ENCODE assay signal across 9 cellular contexts in the genomic region with DNA sequence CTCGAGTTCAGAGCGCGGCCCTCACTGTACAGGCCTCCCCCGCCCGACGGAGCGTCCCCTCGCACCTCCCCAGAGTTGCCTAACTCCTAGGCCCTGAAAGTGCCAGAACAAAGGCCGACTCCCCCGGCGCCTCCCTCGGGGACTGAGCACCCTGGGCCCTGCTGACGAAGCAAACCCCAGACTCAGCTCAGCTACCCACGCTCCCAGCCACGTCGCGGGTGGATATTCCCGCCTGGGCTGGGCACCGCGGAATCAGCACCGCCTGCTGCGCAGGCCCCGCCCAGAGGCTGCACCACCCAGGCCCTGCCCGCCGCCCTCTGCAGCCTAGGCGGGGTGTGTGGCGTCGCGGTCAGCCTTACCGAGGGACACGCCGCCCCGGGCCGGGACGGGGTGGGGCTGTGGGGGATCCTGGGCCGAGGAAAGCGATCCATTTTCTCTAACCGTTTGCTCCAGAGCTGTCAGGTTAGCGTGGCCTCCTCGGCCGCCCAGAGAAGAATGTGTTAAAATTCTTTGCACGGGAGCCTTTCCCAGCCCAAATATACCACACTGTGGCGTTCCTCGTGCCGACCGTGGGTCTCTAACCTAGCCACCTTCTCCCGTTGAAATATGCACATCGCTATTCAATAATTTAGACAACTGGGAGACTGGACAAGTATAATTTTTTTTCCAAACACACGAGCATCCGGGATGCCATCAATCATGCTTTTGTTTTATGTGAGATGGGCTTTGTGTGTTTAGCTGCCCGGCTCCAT. TPM values are rescaled to one million over a fixed set of nuclear protein-coding genes. Genes with fewer than 3 reads are reported as not detected.
DNase-seq lines count a peak whose midpoint lies in the region; ATAC-seq and TF ChIP-seq lines count a peak whose summit lies in the region.
"Had no signal": no experiment of that assay in that cellular context is flagged by ENCODE, and none has a peak within 500 bp of the region (broad histone marks: within the 10 kb centered on the region; RNA-seq: fewer than 3 reads in every experiment).

No MANE protein-coding gene starts in this region.

- no peaks in the 10 kb centered on the region for H3K9me3 Mint-ChIP-seq in progenitor cell of endocrine pancreas (ENCODE audit: low read depth)

- peak overlapping the region; percentile 24 for H3K4me3 ChIP-seq in epithelial cell of proximal tubule (ENCODE audit: low read depth, low read length)

- H3K27ac Mint-ChIP-seq in progenitor cell of endocrine pancreas, result peak overlapping the region; percentile 13

- peaks cover 85% of the 10 kb centered on the region for H3K27me3 Mint-ChIP-seq in progenitor cell of endocrine pancreas

- H3K36me3 Mint-ChIP-seq in progenitor cell of endocrine pancreas (ENCODE audit: insufficient read depth), result no peaks in the 10 kb centered on the region

- in situ Hi-C loops in GM13976 (cut with MboI; ENCODE audit: low sequenced_read_pairs, unreplicated experiment) (no loop called here), GM13977 (cut with MboI; ENCODE audit: low pct_unique_long_range_greater_than_20kb, low sequenced_read_pairs, unreplicated experiment) (no loop called here)

- TF ChIP-seq CTCF in GM13976 (IDR thresholded peaks at IDR 0.05; ENCODE audit: borderline replicate concordance, control extremely low read depth, extremely low read depth, insufficient read depth, missing control alignments) (no peak), epithelial cell of proximal tubule (conservative IDR thresholded peaks at IDR 0.05; ENCODE audit: low read depth, low read length) (no peak), progenitor cell of endocrine pancreas (IDR thresholded peaks at IDR 0.05; ENCODE audit: unreplicated experiment) (no peak), GM13977 (IDR thresholded peaks at IDR 0.05; ENCODE audit: extremely low read depth, insufficient read depth, missing control alignments) (no peak)

- no peak overlapping the region for H3K4me3 Mint-ChIP-seq in progenitor cell of endocrine pancreas (ENCODE audit: low read depth)

- DNase-seq in GM13976 (ENCODE audit: low spot score), result peak; percentile 50
- peak; percentile 89 to 93 for DNase-seq in NCI-H526 (lab: John Stamatoyannopoulos, UW)
- DNase-seq in epithelial cell of proximal tubule (ENCODE audit: low read depth), result no peak
- no peak for DNase-seq in progenitor cell of endocrine pancreas (ENCODE audit: low spot score, unreplicated experiment)
- DNase-seq in NCI-H2029 (lab: John Stamatoyannopoulos, UW), result no peak
- no peak for DNase-seq in GM13977 (ENCODE audit: low spot score)
- DNase-seq: heart left ventricle, NCI-H1092 had no signal

- ATAC-seq in GM18519 (IDR thresholded peaks at IDR 0.05; ENCODE audit: low FRiP score, unreplicated experiment), result no peak

- H3K4me1 Mint-ChIP-seq in progenitor cell of endocrine pancreas (ENCODE audit: low read depth), result peaks cover 8% of the 10 kb centered on the region

RNA-seq across cellular contexts. Expression of a gene that starts 31.4 kb away (rescaled TPM):
- total RNA-seq in epithelial cell of proximal tubule, result 6.4 and 17.8 TPM in 2 replicates
- 4.7 and 10.0 TPM in 2 replicates for total RNA-seq in progenitor cell of endocrine pancreas

Comparison
In these comparisons a context has a peak if more than half of its experiments do, and no peak if none do; other contexts are left out.
1. DNase-seq: peak in GM13976 (single experiment) and NCI-H526 (2 of 2); none in epithelial cell of proximal tubule (single experiment), progenitor cell of endocrine pancreas (single experiment), NCI-H2029 (single experiment) and GM13977 (single experiment).